ENCODE assay signal across 23 cellular contexts in the genomic region with DNA sequence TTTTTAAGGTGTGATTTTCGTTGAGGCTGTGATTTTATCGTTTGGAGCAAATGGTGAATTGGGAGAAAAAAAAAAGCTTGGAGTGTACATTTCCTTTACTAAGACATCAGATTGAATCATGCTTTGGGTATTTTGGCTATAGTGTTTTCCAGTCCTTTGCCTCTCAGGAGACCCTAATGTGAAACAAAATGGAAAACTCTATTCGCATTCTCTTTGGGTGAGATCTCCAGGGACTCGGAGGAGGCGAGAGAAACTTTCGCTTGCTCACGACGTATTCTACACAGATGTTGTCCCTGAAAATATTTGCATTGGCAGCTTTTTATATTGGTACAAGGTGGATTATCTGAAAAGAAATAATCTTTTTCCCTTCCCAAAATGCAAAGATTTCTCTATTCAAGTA.
"Had no signal": no experiment of that assay in that cellular context is flagged by ENCODE, and none has a peak within 500 bp of the region (broad histone marks: within the 10 kb centered on the region; RNA-seq: fewer than 3 reads in every experiment).

No MANE protein-coding gene starts in this region.

- H3K79me2 ChIP-seq: parathyroid adenoma had no signal

- H2AFZ ChIP-seq: parathyroid adenoma had no signal

- H3K27me3 Mint-ChIP-seq: memory B cell, progenitor cell of endocrine pancreas had no signal

- H3K4me1 Mint-ChIP-seq: memory B cell; natural killer cell; stimulated activated effector memory CD8-positive, alpha-beta T cell treated with anti-CD3 and anti-CD28 coated beads, Interleukin-12 subunit alpha, Interleukin-12 subunit beta, amount 100 ng/mL, for 72 hours had no signal

- H3K36me3 ChIP-seq: esophagus muscularis mucosa, gastrocnemius medialis, lower lobe of right lung, right atrium auricular region, stomach, thyroid gland, vagina had no signal

- H3K27ac ChIP-seq: gastrocnemius medialis, lower lobe of right lung, parathyroid adenoma, right atrium auricular region, stomach, thyroid gland, vagina had no signal

- H3K9me3 ChIP-seq: esophagus muscularis mucosa, gastrocnemius medialis, lower lobe of right lung, right atrium auricular region, stomach, thyroid gland, vagina had no signal

- H3K4me3 Mint-ChIP-seq: endodermal cell; memory B cell; natural killer cell; stimulated activated effector memory CD8-positive, alpha-beta T cell treated with anti-CD3 and anti-CD28 coated beads, Interleukin-12 subunit alpha, Interleukin-12 subunit beta, amount 100 ng/mL, for 72 hours had no signal

- H3K27ac Mint-ChIP-seq: endodermal cell; memory B cell; natural killer cell; progenitor cell of endocrine pancreas; stimulated activated effector memory CD8-positive, alpha-beta T cell treated with anti-CD3 and anti-CD28 coated beads, Interleukin-12 subunit alpha, Interleukin-12 subunit beta, amount 100 ng/mL, for 72 hours had no signal

- DNase-seq: cortex of kidney; effector CD8-positive, alpha-beta T cell; endodermal cell; gastrocnemius medialis; head of caudate nucleus; left ventricle myocardium superior; lower lobe of right lung; natural killer cell; occipital lobe; stimulated activated CD4-positive, alpha-beta T cell treated with anti-CD3 and anti-CD28 coated beads, Interleukin-2, amount 100 ng/mL, for 24 hours; stimulated activated CD4-positive, alpha-beta T cell treated with anti-CD3 and anti-CD28 coated beads, Interleukin-4, amount 100 ng/mL, for 24 hours; stimulated activated naive CD4-positive, alpha-beta T cell treated with Interleukin-2 at 50 U/mL for 16 hours; stomach; thyroid gland; trophoblast cell had no signal

- H3K4me3 ChIP-seq: esophagus muscularis mucosa, gastrocnemius medialis, lower lobe of right lung, right atrium auricular region, stomach, thyroid gland, vagina had no signal

- H3K9ac ChIP-seq: parathyroid adenoma had no signal

- H3K27me3 ChIP-seq: esophagus muscularis mucosa, gastrocnemius medialis, right atrium auricular region, stomach, thyroid gland, vagina had no signal

- ATAC-seq: gastrocnemius medialis; left ventricle myocardium superior; lower lobe of right lung; natural killer cell; sciatic nerve; stimulated activated effector memory CD8-positive, alpha-beta T cell treated with anti-CD3 and anti-CD28 coated beads, Interleukin-12 subunit alpha, Interleukin-12 subunit beta, amount 100 ng/mL, for 72 hours had no signal

- H3K36me3 Mint-ChIP-seq: memory B cell; natural killer cell; stimulated activated effector memory CD8-positive, alpha-beta T cell treated with anti-CD3 and anti-CD28 coated beads, Interleukin-12 subunit alpha, Interleukin-12 subunit beta, amount 100 ng/mL, for 72 hours had no signal

- H3K4me1 ChIP-seq: gastrocnemius medialis, parathyroid adenoma, right atrium auricular region, vagina had no signal
